ENCODE assay signal across 1 cellular context in the genomic region with DNA sequence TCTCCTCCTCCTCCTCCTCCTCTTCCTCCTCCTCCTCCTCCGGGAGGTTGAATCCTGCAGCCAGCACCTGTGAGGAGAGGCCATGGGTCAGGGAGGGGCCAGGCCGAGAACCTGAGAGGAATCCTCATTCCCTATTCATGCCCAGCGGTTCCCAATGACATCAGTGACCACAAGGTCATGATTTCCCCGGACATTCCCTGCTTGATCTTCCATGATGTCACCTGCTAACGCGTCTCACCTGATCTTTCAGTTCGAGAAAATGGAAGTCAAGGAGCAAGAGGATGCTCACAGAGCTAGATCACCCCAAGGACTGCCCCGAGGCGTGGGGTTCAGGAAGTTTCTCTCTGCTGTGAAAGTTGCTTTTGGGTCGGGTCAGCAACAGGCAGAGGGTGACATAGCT.
TF ChIP-seq lines count a peak whose summit lies in the region.

No MANE protein-coding gene starts in this region.

TF ChIP-seq in HepG2, 621 proteins besides CTCF, POLR2A, EP300 and RAD21:
- TF ChIP-seq CREB1 (IDR thresholded peaks at IDR 0.05) (peak; percentile 13; the same call in 1 of the 2 replicates), CREB1 (CRISPR knock-in tag; IDR thresholded peaks at IDR 0.05) (no peak), HOXA3 (CRISPR knock-in tag; IDR thresholded peaks at IDR 0.05) (no peak), ATF7 (IDR thresholded peaks at IDR 0.05) (peak; percentile 51; the same call in 1 of the 2 replicates), ATF7 (CRISPR knock-in tag; IDR thresholded peaks at IDR 0.05) (no peak), ZBTB1 (CRISPR knock-in tag; IDR thresholded peaks at IDR 0.05; ENCODE audit: borderline replicate concordance) (no peak), ZBTB21 (CRISPR knock-in tag; IDR thresholded peaks at IDR 0.05) (0 out of 2 replicates have a peak, but pooled peaks have one; percentile 38)
- TF ChIP-seq, protein P1, sequence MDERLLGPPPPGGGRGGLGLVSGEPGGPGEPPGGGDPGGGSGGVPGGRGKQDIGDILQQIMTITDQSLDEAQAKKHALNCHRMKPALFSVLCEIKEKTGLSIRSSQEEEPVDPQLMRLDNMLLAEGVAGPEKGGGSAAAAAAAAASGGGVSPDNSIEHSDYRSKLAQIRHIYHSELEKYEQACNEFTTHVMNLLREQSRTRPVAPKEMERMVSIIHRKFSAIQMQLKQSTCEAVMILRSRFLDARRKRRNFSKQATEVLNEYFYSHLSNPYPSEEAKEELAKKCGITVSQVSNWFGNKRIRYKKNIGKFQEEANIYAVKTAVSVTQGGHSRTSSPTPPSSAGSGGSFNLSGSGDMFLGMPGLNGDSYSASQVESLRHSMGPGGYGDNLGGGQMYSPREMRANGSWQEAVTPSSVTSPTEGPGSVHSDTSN (CRISPR knock-in tag; IDR thresholded peaks at IDR 0.05) = no peak
